In the genomic region with DNA sequence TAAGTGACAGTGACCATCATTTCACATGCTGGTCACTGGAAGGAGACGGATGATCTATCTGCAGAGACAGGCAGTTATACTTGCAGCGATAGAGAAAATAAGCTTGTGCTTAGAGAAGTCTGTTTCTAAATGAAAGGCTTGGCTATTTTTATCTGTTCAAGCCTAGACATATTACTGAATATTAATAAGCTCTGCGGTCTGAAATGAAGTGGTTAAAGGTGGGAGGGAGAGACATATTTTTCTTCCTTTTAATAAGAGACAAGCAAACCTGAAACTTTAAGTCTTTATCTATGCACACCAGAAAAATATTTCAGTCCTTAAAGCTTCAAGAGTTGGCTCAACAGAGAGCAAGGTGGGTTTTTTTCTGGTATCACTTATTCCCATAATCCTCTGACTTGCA, we compare ENCODE assay signal across 16 cellular contexts.
DNase-seq lines count a peak whose midpoint lies in the region; ATAC-seq, FAIRE-seq and TF ChIP-seq lines count a peak whose summit lies in the region.
"Had no signal": no experiment of that assay in that cellular context is flagged by ENCODE, and none has a peak within 500 bp of the region (broad histone marks: within the 10 kb centered on the region; RNA-seq: fewer than 3 reads in every experiment).

No MANE protein-coding gene starts in this region.

- no peak for TF ChIP-seq EP300 in A549 (IDR thresholded peaks at IDR 0.05)
- TF ChIP-seq EP300 in GM12878 (IDR thresholded peaks at IDR 0.05; ENCODE audit: borderline replicate concordance in 1 of 2, control insufficient read depth in 1 of 2, low read depth in 2 of 2, low read length in 2 of 2) = no peak

- H3K36me3 ChIP-seq in OCI-LY3 (replicated peaks; ENCODE audit: low read depth, low read length) (no peaks in the 10 kb centered on the region), GM12878 (ENCODE audit: control insufficient read depth in 2 of 2, insufficient read depth in 2 of 2, low read length in 1 of 2) (no peaks in the 10 kb centered on the region), OCI-LY7 (ENCODE audit: insufficient read depth, low read length) (no peaks in the 10 kb centered on the region)

- H3K27ac Mint-ChIP-seq in nephron = peak overlapping the region in 2 of 3 experiments; percentile 71 to 74
- H3K27ac Mint-ChIP-seq: CD14-positive monocyte had no signal

- H3K9me3 Mint-ChIP-seq in nephron = peaks cover 12% of the 10 kb centered on the region
- H3K9me3 Mint-ChIP-seq: CD14-positive monocyte; CD8-positive, alpha-beta memory T cell had no signal

- H3K9me2 ChIP-seq in OCI-LY7 (ENCODE audit: insufficient read depth, low read length) = no peaks in the 10 kb centered on the region

- no peak for DNase-seq in A549 (ENCODE audit: low read depth in 1 of 2, low spot score in 1 of 2)
- DNase-seq in GM12878 (ENCODE audit: low read depth, low spot score) = no peak
- no peak for DNase-seq in OCI-LY7 (ENCODE audit: low spot score)
- DNase-seq in NCI-H187 treated with DMSO at 0.1 percent for 48 hours (lab: John Stamatoyannopoulos, UW) = no peak
- DNase-seq: Caco-2; CD8-positive, alpha-beta memory T cell; DND-41; GF-D8; GM23248 had no signal

- H3K27ac ChIP-seq in A549 (peak overlapping the region; percentile 78 to 87), OCI-LY3 (ENCODE audit: low read length) (peak overlapping the region; percentile 87), GM12878 (ENCODE audit: control insufficient read depth, insufficient read depth) (no peak overlapping the region), OCI-LY7 (ENCODE audit: low read depth, low read length, poor library complexity, severe bottlenecking) (no peak overlapping the region)

- H3K79me2 ChIP-seq in OCI-LY3 (ENCODE audit: low read length) = no peaks in the 10 kb centered on the region
- no peaks in the 10 kb centered on the region for H3K79me2 ChIP-seq in GM12878 (ENCODE audit: control insufficient read depth, insufficient read depth, low read length)
- no peaks in the 10 kb centered on the region for H3K79me2 ChIP-seq in OCI-LY7 (ENCODE audit: insufficient read depth, low read depth, low read length)

- 0 out of 2 replicates have a peak overlapping the region, but pooled peaks have one; percentile 24 for H2AFZ ChIP-seq in OCI-LY3 (ENCODE audit: low read depth, low read length)
- H2AFZ ChIP-seq in GM12878 (ENCODE audit: control insufficient read depth, low read depth, low read length) = no peak overlapping the region
- H2AFZ ChIP-seq in OCI-LY7 (ENCODE audit: low read length) = no peak overlapping the region

- BruUV-seq in GM12878 (replicated peaks; lab: Mats Ljungman, UMichigan) (no TSS peak), OCI-LY7 (replicated peaks; lab: Mats Ljungman, UMichigan) (no TSS peak)

- ATAC-seq in A549 (no peak), GM12878 (no peak), GM18909 (IDR thresholded peaks at IDR 0.05; ENCODE audit: poor library complexity, unreplicated experiment) (no peak), HG02642 (IDR thresholded peaks at IDR 0.05; ENCODE audit: poor library complexity, unreplicated experiment) (no peak)
- ATAC-seq: HCT116 had no signal

- POLR2A ChIA-PET in A549 (lab: Yijun Ruan, JAX) (no interaction called here), GM12878 (lab: Charles Lee) (interaction anchor here (0.6 kb wide), 1 partner anchor 135 kb away, joined by 8 read pairs; no protein-coding TSS in a partner anchor), OCI-LY7 (lab: Charles Lee) (interaction anchor here (0.7 to 4.8 kb wide), 4 partner anchors 12 to 611 kb away, joined by 3 to 29 read pairs (median 4); no protein-coding TSS in a partner anchor)

- peaks cover 37% of the 10 kb centered on the region for H3K4me1 Mint-ChIP-seq in nephron

- no peak overlapping the region for H3K4me3 ChIP-seq in A549
- peak overlapping the region; percentile 45 for H3K4me3 ChIP-seq in OCI-LY3 (ENCODE audit: low read length)
- H3K4me3 ChIP-seq in GM12878 = no peak overlapping the region
- no peak overlapping the region for H3K4me3 ChIP-seq in OCI-LY7 (ENCODE audit: low read depth, low read length, poor library complexity, severe bottlenecking)
- H3K4me3 ChIP-seq: GM23248 had no signal

- H3K9ac ChIP-seq in OCI-LY3 (ENCODE audit: low read length) (peak overlapping the region; percentile 64), GM12878 (ENCODE audit: control insufficient read depth, insufficient read depth, low read length) (no peak overlapping the region)

- peaks cover 9% of the 10 kb centered on the region for H3K36me3 Mint-ChIP-seq in nephron (ENCODE audit: low read depth)
- H3K36me3 Mint-ChIP-seq: CD14-positive monocyte; CD8-positive, alpha-beta memory T cell had no signal

- RAD21 ChIA-PET in GM12878 (lab: Charles Lee; ENCODE audit: unreplicated experiment) = interaction anchor here (1.2 to 1.4 kb wide), 2 partner anchors 18 to 104 kb away, joined by 3 to 4 read pairs; no protein-coding TSS in a partner anchor

- TF ChIP-seq RAD21 in A549 (conservative IDR thresholded peaks at IDR 0.05 in 1 of 2, IDR thresholded peaks at IDR 0.05 in 1 of 2) (no peak), GM12878 (IDR thresholded peaks at IDR 0.05; ENCODE audit: insufficient read depth, low read depth, low read length) (no peak)

- H4K20me1 ChIP-seq in OCI-LY3 (ENCODE audit: insufficient read depth, low read length) (no peaks in the 10 kb centered on the region), GM12878 (ENCODE audit: control insufficient read depth, insufficient read depth) (no peaks in the 10 kb centered on the region), OCI-LY7 (ENCODE audit: insufficient read depth, low read length) (no peaks in the 10 kb centered on the region)

- CTCF ChIA-PET in A549 (lab: Yijun Ruan, JAX) (interaction anchor here (1.4 to 8.6 kb wide), 6 partner anchors 13 to 105 kb away, joined by 4 to 50 read pairs (median 8); no protein-coding TSS in a partner anchor), GM12878 (lab: Yijun Ruan, JAX) (interaction anchor here (0.9 to 7.7 kb wide), 4 partner anchors 12 to 287 kb away, joined by 3 to 65 read pairs (median 3); no protein-coding TSS in a partner anchor), OCI-LY7 (lab: Charles Lee; ENCODE audit: unreplicated experiment) (no interaction called here)

- 93% methylated on average over 3 of the region's 3 CpGs for WGBS in A549 (ENCODE audit: missing lambda C conversion rate)
- WGBS in GM12878 (ENCODE audit: insufficient coverage, insufficient replicate concordance, low lambda C conversion rate, missing lambda C conversion rate) = 33% methylated on average over 3 of the region's 3 CpGs

- no peaks in the 10 kb centered on the region for H3K9me3 ChIP-seq in A549
- H3K9me3 ChIP-seq in OCI-LY3 (ENCODE audit: insufficient read depth, low read length) = no peaks in the 10 kb centered on the region
- H3K9me3 ChIP-seq in GM12878 (replicated peaks; ENCODE audit: control insufficient read depth, insufficient read depth, low read length) = no peaks in the 10 kb centered on the region
- H3K9me3 ChIP-seq in OCI-LY7 (ENCODE audit: low read length) = no peaks in the 10 kb centered on the region
- H3K9me3 ChIP-seq: Caco-2 had no signal

- H3K27me3 Mint-ChIP-seq in nephron (ENCODE audit: low read depth) = no peaks in the 10 kb centered on the region
- H3K27me3 Mint-ChIP-seq: CD8-positive, alpha-beta memory T cell had no signal

- FAIRE-seq in A549 (lab: Jason Lieb, UNC) (no peak), GM12878 (lab: Jason Lieb, UNC) (no peak)
- FAIRE-seq: H54 had no signal

- no peak for TF ChIP-seq POLR2A in A549 (IDR thresholded peaks at IDR 0.05; ENCODE audit: low read length)
- no peak for TF ChIP-seq POLR2A in GM12878 (IDR thresholded peaks at IDR 0.05; ENCODE audit: low read depth, low read length)

- SMC1A ChIA-PET in GM12878 (lab: Charles Lee; ENCODE audit: uncharacterized antibody, unreplicated experiment) = interaction anchor here (0.6 to 8.8 kb wide), 6 partner anchors 11 to 232 kb away, joined by 3 to 46 read pairs (median 4); no protein-coding TSS in a partner anchor

- H3K27me3 ChIP-seq in OCI-LY3 (ENCODE audit: low read depth, low read length) = no peaks in the 10 kb centered on the region
- H3K27me3 ChIP-seq in GM12878 (replicated peaks in 1 of 2; ENCODE audit: control insufficient read depth in 2 of 2, insufficient read depth in 2 of 2, low read length in 1 of 2) = no peaks in the 10 kb centered on the region; a peak in 1 of 4 replicates

- no peak overlapping the region for H3K4me3 Mint-ChIP-seq in nephron
- H3K4me3 Mint-ChIP-seq: CD14-positive monocyte had no signal

- in situ Hi-C loops in GM12878 (cut with MboI) = no loop called here

- peak overlapping the region; percentile 65 for H3K4me2 ChIP-seq in A549
- H3K4me2 ChIP-seq in OCI-LY3 (ENCODE audit: low read length) = peak overlapping the region; percentile 69
- H3K4me2 ChIP-seq in GM12878 (ENCODE audit: control insufficient read depth, insufficient read depth) = no peak overlapping the region; the same call in 1 of the 2 replicates
- H3K4me2 ChIP-seq in OCI-LY7 (ENCODE audit: low read length) = no peak overlapping the region

- intact Hi-C loops in GM12878 (cut with micrococcal nuclease; ENCODE audit: unreplicated experiment) (no loop called here), OCI-LY7 (cut with micrococcal nuclease; ENCODE audit: unreplicated experiment) (no loop called here)

- TF ChIP-seq CTCF in A549 (IDR thresholded peaks at IDR 0.05) = no peak
- no peak for TF ChIP-seq CTCF in OCI-LY3 (IDR thresholded peaks at IDR 0.05; ENCODE audit: low read depth, low read length)
- TF ChIP-seq CTCF in GM12878 (IDR thresholded peaks at IDR 0.05 in 2 of 3, conservative IDR thresholded peaks at IDR 0.05 in 1 of 3; ENCODE audit: control insufficient read depth in 2 of 3, extremely low read depth in 1 of 3, insufficient read depth in 1 of 3, low read depth in 3 of 3, low read length in 3 of 3) = no peak
- TF ChIP-seq CTCF in nephron (IDR thresholded peaks at IDR 0.05; ENCODE audit: unreplicated experiment in 3 of 3) = no peak
- no peak for TF ChIP-seq CTCF in OCI-LY7 (conservative IDR thresholded peaks at IDR 0.05; ENCODE audit: low read length)

- H3K4me1 ChIP-seq in A549 (peaks cover 61% of the 10 kb centered on the region), OCI-LY3 (ENCODE audit: low read length) (peaks cover 58% of the 10 kb centered on the region), GM12878 (ENCODE audit: control insufficient read depth, insufficient read depth, low read length) (no peaks in the 10 kb centered on the region), OCI-LY7 (ENCODE audit: insufficient read depth, low read length, poor library complexity, severe bottlenecking) (no peaks in the 10 kb centered on the region)

TF ChIP-seq in A549, 52 proteins besides CTCF, POLR2A, EP300 and RAD21 (continues in another document):
- TF ChIP-seq RNF2 (IDR thresholded peaks at IDR 0.05; ENCODE audit: borderline replicate concordance, low read depth) = no peak
- TF ChIP-seq TP53 (CRISPR knock-in tag; IDR thresholded peaks at IDR 0.05) = no peak
- TF ChIP-seq ZSCAN20 (CRISPR knock-in tag; IDR thresholded peaks at IDR 0.05) = no peak
- TF ChIP-seq NFE2L2 (conservative IDR thresholded peaks at IDR 0.05; ENCODE audit: low read length) = no peak
- no peak for TF ChIP-seq CEBPB (IDR thresholded peaks at IDR 0.05)

TF ChIP-seq in GM12878, 131 proteins besides CTCF, POLR2A, EP300 and RAD21:
- peak; percentile 58; the same call in 1 of the 2 replicates for TF ChIP-seq RUNX3 (IDR thresholded peaks at IDR 0.05; ENCODE audit: low read length)
- no peak for TF ChIP-seq CBX5 (IDR thresholded peaks at IDR 0.05; ENCODE audit: low read depth)
TF ChIP-seq in GM12878: peak in this region for 1.

Comparison
In these comparisons a context has a peak if more than half of its experiments do, and no peak if none do; other contexts are left out.
1. H3K27ac ChIP-seq: peak in A549 (2 of 2) and OCI-LY3 (single experiment); none in GM12878 (single experiment) and OCI-LY7 (single experiment).
2. H3K4me2 ChIP-seq: peak in A549 (single experiment) and OCI-LY3 (single experiment); none in GM12878 (single experiment) and OCI-LY7 (single experiment).